In genomic region chr18:21571763-21572162, GRCh38 we compare ENCODE assay signal across 20 cellular contexts.
"Had no signal": no experiment of that assay in that cellular context is flagged by ENCODE, and none has a peak within 500 bp of the region (broad histone marks: within the 10 kb centered on the region; RNA-seq: fewer than 3 reads in every experiment).

No MANE protein-coding gene starts in this region.

- H3K4me3 ChIP-seq: adrenal gland, cardiac muscle cell, gastroesophageal sphincter, heart right ventricle, left ventricle myocardium inferior, neural progenitor cell, psoas muscle, skin epidermis, transverse colon, uterus had no signal

- H3K27ac ChIP-seq: adrenal gland, cardiac muscle cell, heart right ventricle, left ventricle myocardium inferior, neural progenitor cell, psoas muscle, skin epidermis, transverse colon, uterus had no signal

- H3K27me3 ChIP-seq: adrenal gland, cardiac muscle cell, gastroesophageal sphincter, heart right ventricle, neural progenitor cell, transverse colon, uterus had no signal

- H3K36me3 ChIP-seq: uterus had no signal

- H3K4me1 ChIP-seq: neural progenitor cell, transverse colon, uterus had no signal

- ATAC-seq: activated CD8-positive, alpha-beta T cell treated with anti-CD3 and anti-CD28 coated beads for 36 hours; gastroesophageal sphincter; heart right ventricle; right cardiac atrium; stimulated activated naive CD8-positive, alpha-beta T cell treated with anti-CD3 and anti-CD28 coated beads, Interleukin-15, Interleukin-2, amounts not matched to agents 100 U/mL and 50 U/mL, for 24 hours; T-cell; WTC11 had no signal

- H3K9me3 ChIP-seq: adrenal gland, gastroesophageal sphincter, heart right ventricle, left ventricle myocardium inferior, psoas muscle, transverse colon, uterus had no signal

- DNase-seq: activated CD4-positive, alpha-beta T cell treated with anti-CD3 and anti-CD28 coated beads for 4 hours; activated CD8-positive, alpha-beta T cell treated with anti-CD3 and anti-CD28 coated beads for 36 hours; activated effector memory CD4-positive, alpha-beta T cell treated with Interleukin-2 at 50 U/mL for 16 hours; activated T-cell treated with anti-CD3 and anti-CD28 coated beads, Interleukin-2, amount 50 U/mL, for 24 hours; adrenal gland; dermis blood vessel endothelial cell; heart right ventricle; left ventricle myocardium inferior; naive B cell; psoas muscle; right cardiac atrium; stimulated activated naive CD8-positive, alpha-beta T cell treated with anti-CD3 and anti-CD28 coated beads, Interleukin-15, Interleukin-2, amounts not matched to agents 100 U/mL and 50 U/mL, for 24 hours; T-cell; transverse colon; uterus had no signal
